ENCODE assay signal across 8 cellular contexts in genomic region chr1:113904674-113905434, GRCh38. TPM values are rescaled to one million over a fixed set of nuclear protein-coding genes. Genes with fewer than 3 reads are reported as not detected.
A peak's percentile ranks its signal among the peaks of the same experiment; 100 is the strongest.
DNase-seq lines count a peak whose midpoint lies in the region; ATAC-seq and TF ChIP-seq lines count a peak whose summit lies in the region.

Gene AP4B1 (minus strand): TSS chr1:113904799. CDS start chr1:113904717, 82 bp downstream.
Gene DCLRE1B (plus strand): TSS chr1:113905326. CDS start chr1:113905587, 261 bp downstream.

- H4K91ac ChIP-seq in IMR-90 (ENCODE audit: insufficient read depth, low read depth, low read length): peak within 1 kb of the TSS; percentile 62

- H3K9ac ChIP-seq in IMR-90 (ENCODE audit: low read depth, low read length): peak within 1 kb of the TSS; percentile 86

- H3K4ac ChIP-seq in IMR-90 (ENCODE audit: low read depth, low read length): peak within 1 kb of the TSS; percentile 71

- H3K36me3 ChIP-seq in IMR-90 (ENCODE audit: control insufficient read depth, insufficient read depth, low read length) (peaks cover 7% of the 10 kb centered on the region), OCI-LY7 (ENCODE audit: insufficient read depth, low read length) (peaks cover 60% of the 10 kb centered on the region)

- H3K9me2 ChIP-seq in OCI-LY7 (ENCODE audit: insufficient read depth, low read length): no peaks in the 10 kb centered on the region

- peak within 1 kb of the TSS; percentile 79 for H4K5ac ChIP-seq in IMR-90 (ENCODE audit: low read depth, low read length)

- peak; percentile 87 for TF ChIP-seq CTCF in IMR-90 (conservative IDR thresholded peaks at IDR 0.05; ENCODE audit: low read depth, low read length)
- TF ChIP-seq CTCF in OCI-LY7 (conservative IDR thresholded peaks at IDR 0.05; ENCODE audit: low read length): peak; percentile 71

- peaks cover 29 to 48% of the 10 kb centered on the region in 2 experiments for H3K79me1 ChIP-seq in IMR-90 (ENCODE audit: low read depth in 1 of 2, low read length in 2 of 2)

- H3K4me3 ChIP-seq in IMR-90 (ENCODE audit: insufficient read depth, low read depth, low read length) (peak within 1 kb of the TSS; percentile 58), OCI-LY7 (ENCODE audit: low read depth, low read length, poor library complexity, severe bottlenecking) (peak within 1 kb of the TSS; percentile 99), mononuclear cell (ENCODE audit: low read length) (peak within 1 kb of the TSS; percentile 66)

- TF ChIP-seq POLR2A in IMR-90 (IDR thresholded peaks at IDR 0.05; ENCODE audit: low read depth, low read length): peak; percentile 86

- dilution Hi-C loops in IMR-90 (cut with HindIII; ENCODE audit: low sequenced_read_pairs, unreplicated experiment): no loop called here

- peak within 1 kb of the TSS; percentile 45; the same call in 2 of the 3 replicates for H2BK15ac ChIP-seq in IMR-90 (ENCODE audit: low read depth, low read length)

- peak within 1 kb of the TSS; percentile 63 for H2BK5ac ChIP-seq in IMR-90 (ENCODE audit: low read depth, low read length, poor library complexity, severe bottlenecking)

- H3K79me2 ChIP-seq in OCI-LY7 (ENCODE audit: insufficient read depth, low read depth, low read length): peaks cover 43% of the 10 kb centered on the region

- peak within 1 kb of the TSS; percentile 88 for H3K4me2 ChIP-seq in IMR-90 (ENCODE audit: low read depth, low read length)
- H3K4me2 ChIP-seq in OCI-LY7 (ENCODE audit: low read length): peak within 1 kb of the TSS; percentile 96

- peak within 1 kb of the TSS; percentile 71 for H3K18ac ChIP-seq in IMR-90 (ENCODE audit: low read depth, low read length)

- peak within 1 kb of the TSS; percentile 75 for H3K14ac ChIP-seq in IMR-90 (replicated peaks; ENCODE audit: low read depth, low read length)

- ATAC-seq in GM21528 (IDR thresholded peaks at IDR 0.05; ENCODE audit: low FRiP score, unreplicated experiment): peak; percentile 88
- peak; percentile 95 for ATAC-seq in IMR-90 (ENCODE audit: low read depth)

- BruUV-seq in IMR-90 (replicated peaks; lab: Mats Ljungman, UMichigan) (no TSS peak), OCI-LY7 (replicated peaks; lab: Mats Ljungman, UMichigan) (no TSS peak)

- H2AFZ ChIP-seq in IMR-90 (replicated peaks; ENCODE audit: low read length, poor library complexity): peak within 1 kb of the TSS; percentile 91
- H2AFZ ChIP-seq in OCI-LY7 (ENCODE audit: low read length): peak within 1 kb of the TSS; percentile 98

- H4K8ac ChIP-seq in IMR-90 (ENCODE audit: low read depth in 2 of 2, low read length in 2 of 2): peak within 1 kb of the TSS; percentile 68 to 81

- peak within 1 kb of the TSS; percentile 43 for H2BK120ac ChIP-seq in IMR-90 (ENCODE audit: low read depth, low read length)

- CTCF ChIA-PET in IMR-90 (lab: Yijun Ruan, JAX) (interaction anchor here (1.0 kb wide), 1 partner anchor 25 kb away, joined by 3 read pairs; the partner anchor contains the start of gene HIPK1), OCI-LY7 (lab: Charles Lee; ENCODE audit: unreplicated experiment) (interaction anchor here (1.1 to 2.0 kb wide), 2 partner anchors 24 to 86 kb away, joined by 3 to 6 read pairs; partner anchors contain the start of gene HIPK1)

- DNase-seq in DMS153 (lab: John Stamatoyannopoulos, UW) (peak; percentile 99), IMR-90 (peak; percentile 100), OCI-LY7 (ENCODE audit: low spot score) (peak; percentile 100), activated T-cell treated with anti-CD3 and anti-CD28 coated beads for 1 hour (ENCODE audit: low read depth) (peak; percentile 89), epidermal melanocyte (ENCODE audit: insufficient read length, low spot score) (peak; percentile 87)
- DNase-seq in stimulated activated CD8-positive, alpha-beta memory T cell treated with anti-CD3 and anti-CD28 coated beads, Interleukin-4, amount 100 ng/mL, for 1 hour (ENCODE audit: low read depth in 2 of 2, low spot score in 1 of 2): peak; percentile 84 to 93

- 1% methylated on average over 21 of the region's 67 CpGs; no CpG with 5 or more reads in 1 of the 2 experiments for WGBS in IMR-90 (ENCODE audit: extremely low coverage in 2 of 2, insufficient read length in 1 of 2), 2 experiments

- peaks cover 3% of the 10 kb centered on the region for H3K9me1 ChIP-seq in IMR-90 (ENCODE audit: insufficient read depth, low read length)

- no peaks in the 10 kb centered on the region for H4K20me1 ChIP-seq in IMR-90 (ENCODE audit: insufficient read depth, low read length)
- H4K20me1 ChIP-seq in OCI-LY7 (ENCODE audit: insufficient read depth, low read length): no peaks in the 10 kb centered on the region

- H3K27ac ChIP-seq in IMR-90 (ENCODE audit: insufficient read depth, low read length) (peak within 1 kb of the TSS; percentile 83), OCI-LY7 (ENCODE audit: low read depth, low read length, poor library complexity, severe bottlenecking) (peak within 1 kb of the TSS; percentile 77)

- peak within 1 kb of the TSS; percentile 96 for H2AK9ac ChIP-seq in IMR-90 (replicated peaks; ENCODE audit: low read depth, low read length, poor library complexity)

- POLR2A ChIA-PET in IMR-90 (lab: Charles Lee; ENCODE audit: unreplicated experiment) (interaction anchor here (0.6 to 2.3 kb wide), 3 partner anchors 8 to 162 kb away, joined by 4 to 9 read pairs (median 6); partner anchors contain the start of gene HIPK1), OCI-LY7 (lab: Charles Lee) (interaction anchor here (0.6 to 3.9 kb wide), 20 partner anchors 11 to 881 kb away, joined by 3 to 68 read pairs (median 4); partner anchors contain the start of genes BCL2L15, HIPK1 and RSBN1)

- H2BK20ac ChIP-seq in IMR-90 (ENCODE audit: low read depth, low read length): peak within 1 kb of the TSS; percentile 2; the same call in 1 of the 2 replicates

- intact Hi-C loops in IMR-90 (cut with micrococcal nuclease): loop anchor here (1.0 to 10.0 kb wide), 6 partner anchors 24 to 510 kb away; partner anchors contain the start of genes HIPK1, MAGI3, PHTF1 and RSBN1
- intact Hi-C loops in OCI-LY7 (cut with micrococcal nuclease; ENCODE audit: unreplicated experiment): loop anchor here (1.0 kb wide), 5 partner anchors 24 to 93 kb away; partner anchors contain the start of genes HIPK1, PTPN22 and RSBN1

- H3K56ac ChIP-seq in IMR-90 (ENCODE audit: extremely low read depth, insufficient read depth, low read length): peak within 1 kb of the TSS; percentile 85

- H3K9me3 ChIP-seq in IMR-90 (ENCODE audit: control insufficient read depth, insufficient read depth, low read length) (no peaks in the 10 kb centered on the region), OCI-LY7 (ENCODE audit: low read length) (no peaks in the 10 kb centered on the region), mononuclear cell (ENCODE audit: low read depth, low read length) (no peaks in the 10 kb centered on the region)

- in situ Hi-C loops in IMR-90 (cut with MboI; ENCODE audit: low sequenced_read_pairs): loop anchor here (5.0 to 25.0 kb wide), 2 partner anchors 68 to 768 kb away; no protein-coding TSS in a partner anchor

- H3K27me3 ChIP-seq in IMR-90 (ENCODE audit: control insufficient read depth, insufficient read depth, low read length): no peaks in the 10 kb centered on the region
- no peaks in the 10 kb centered on the region for H3K27me3 ChIP-seq in mononuclear cell (ENCODE audit: insufficient read depth, low read length)

- peak; percentile 84 for TF ChIP-seq RAD21 in IMR-90 (IDR thresholded peaks at IDR 0.05; ENCODE audit: low read length)

- H3K4me1 ChIP-seq in IMR-90 (ENCODE audit: control insufficient read depth, insufficient read depth, low read length): no peaks in the 10 kb centered on the region
- peaks cover 27% of the 10 kb centered on the region for H3K4me1 ChIP-seq in OCI-LY7 (ENCODE audit: insufficient read depth, low read length, poor library complexity, severe bottlenecking)
- H3K4me1 ChIP-seq in mononuclear cell (ENCODE audit: insufficient read depth, low read length): peaks cover 51% of the 10 kb centered on the region

- H3K23ac ChIP-seq in IMR-90 (ENCODE audit: low read depth, low read length): peak within 1 kb of the TSS; percentile 87

- peak within 1 kb of the TSS; percentile 53 for H2AK5ac ChIP-seq in IMR-90 (ENCODE audit: low read depth, low read length)

TF ChIP-seq in IMR-90, 13 proteins besides CTCF, POLR2A, EP300 and RAD21 (continues in another document):
- TF ChIP-seq MAFK (IDR thresholded peaks at IDR 0.05; ENCODE audit: low read depth, low read length) (no peak), MAZ (IDR thresholded peaks at IDR 0.05; ENCODE audit: borderline replicate concordance, low read depth, low read length) (peak; percentile 76; the same call in 1 of the 2 replicates), BHLHE40 (IDR thresholded peaks at IDR 0.05; ENCODE audit: low read depth, low read length) (peak; percentile 71), FOS (IDR thresholded peaks at IDR 0.05; ENCODE audit: low read depth, low read length) (0 out of 2 replicates have a peak, but pooled peaks have one; percentile 8), RFX5 (IDR thresholded peaks at IDR 0.05; ENCODE audit: low read depth, low read length) (no peak), CEBPB (IDR thresholded peaks at IDR 0.05; ENCODE audit: low read depth, low read length) (no peak), NFE2L2 (IDR thresholded peaks at IDR 0.05; ENCODE audit: low read depth, low read length) (no peak), RCOR1 (IDR thresholded peaks at IDR 0.05; ENCODE audit: insufficient replicate concordance, low read length) (no peak), SMC3 (IDR thresholded peaks at IDR 0.05; ENCODE audit: low read depth, low read length) (peak; percentile 86)
- TF ChIP-seq, protein P1, sequence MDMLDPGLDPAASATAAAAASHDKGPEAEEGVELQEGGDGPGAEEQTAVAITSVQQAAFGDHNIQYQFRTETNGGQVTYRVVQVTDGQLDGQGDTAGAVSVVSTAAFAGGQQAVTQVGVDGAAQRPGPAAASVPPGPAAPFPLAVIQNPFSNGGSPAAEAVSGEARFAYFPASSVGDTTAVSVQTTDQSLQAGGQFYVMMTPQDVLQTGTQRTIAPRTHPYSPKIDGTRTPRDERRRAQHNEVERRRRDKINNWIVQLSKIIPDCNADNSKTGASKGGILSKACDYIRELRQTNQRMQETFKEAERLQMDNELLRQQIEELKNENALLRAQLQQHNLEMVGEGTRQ (IDR thresholded peaks at IDR 0.05; ENCODE audit: low read depth, low read length): no peak

RNA-seq across cellular contexts. Expression of gene AP4B1, which starts in this region (rescaled TPM):
- total RNA-seq in IMR-90 (2012; rRNA removed) (16.7 and 18.1 TPM in 2 replicates), OCI-LY7 (2022) (40.5 and 42.5 TPM in 2 replicates), mononuclear cell (22.4 TPM)
- 11.7 and 15.6 TPM in 2 replicates for polyA plus RNA-seq in IMR-90 (2012; rRNA removed)
- 2.7 and 6.6 TPM in 2 replicates for polyA plus RNA-seq in IMR-90 (2012; cell fraction: cytosol; rRNA removed)
- polyA plus RNA-seq in IMR-90 (2012; cell fraction: nucleus; rRNA removed; ENCODE audit: low replicate concordance): 9.4 and 58.1 TPM in 2 replicates
- total RNA-seq in OCI-LY7 (2014; rRNA removed; shearing (Covaris generic)): 37.7 and 45.3 TPM in 2 replicates

RNA-seq across cellular contexts. Expression of gene DCLRE1B, which starts in this region (rescaled TPM):
- total RNA-seq in IMR-90 (2012; rRNA removed): 6.1 TPM in 2 replicates
- 4.4 and 4.9 TPM in 2 replicates for polyA plus RNA-seq in IMR-90 (2012; rRNA removed)
- 2.6 and 2.7 TPM in 2 replicates for polyA plus RNA-seq in IMR-90 (2012; cell fraction: cytosol; rRNA removed)
- polyA plus RNA-seq in IMR-90 (2012; cell fraction: nucleus; rRNA removed; ENCODE audit: low replicate concordance): 1.1 and 1.4 TPM in 2 replicates
- total RNA-seq in OCI-LY7 (2014; rRNA removed; shearing (Covaris generic)): 17.3 and 20.1 TPM in 2 replicates
- total RNA-seq in OCI-LY7 (2022): 20.8 and 20.9 TPM in 2 replicates
- 4.3 TPM for total RNA-seq in mononuclear cell

Comparison
In these comparisons a context has a peak if more than half of its experiments do, and no peak if none do; other contexts are left out.
1. Peak in every context shown above with its lines: DNase-seq, ATAC-seq, H3K4me3 ChIP-seq and H3K27ac ChIP-seq.